Comparison of ENCODE assay signal across 27 cellular contexts in genomic region chr3:41328916-41329315, GRCh38.
DNase-seq lines count a peak whose midpoint lies in the region; ATAC-seq, FAIRE-seq and TF ChIP-seq lines count a peak whose summit lies in the region.
"Had no signal": no experiment of that assay in that cellular context is flagged by ENCODE, and none has a peak within 500 bp of the region (broad histone marks: within the 10 kb centered on the region; RNA-seq: fewer than 3 reads in every experiment).

No MANE protein-coding gene starts in this region.

- H3K4me3 ChIP-seq in astrocyte of the spinal cord (ENCODE audit: low read depth, low read length): no peak overlapping the region
- H3K4me3 ChIP-seq: cardiac muscle cell, GM23338, right lobe of liver had no signal

- DNase-seq in HTR-8/SVneo (ENCODE audit: insufficient read length, low spot score): peak; percentile 22
- peak; percentile 45 for DNase-seq in astrocyte of the spinal cord (ENCODE audit: low read depth, low spot score)
- peak; percentile 21 for DNase-seq in hepatic stellate cell (ENCODE audit: low spot score)
- no peak for DNase-seq in central memory CD4-positive, alpha-beta T cell
- DNase-seq: activated CD4-positive, alpha-beta T cell treated with anti-CD3 and anti-CD28 coated beads for 36 hours; activated CD8-positive, alpha-beta memory T cell treated with anti-CD3 and anti-CD28 coated beads for 24 hours; activated gamma-delta T cell treated with Interleukin-2 at 50 U/mL for 16 hours; activated naive CD8-positive, alpha-beta T cell treated with anti-CD3 and anti-CD28 coated beads, Interleukin-2, amount 50 U/mL, for 24 hours; activated T-cell treated with anti-CD3 and anti-CD28 coated beads, Interleukin-2, amount 50 U/mL, for 1 hour; AML-193; CD8-positive, alpha-beta T cell; hippocampal formation; Kasumi-1; left ventricle myocardium superior; NCI-H187; NCI-H2171 treated with DMSO at 0.1 percent for 48 hours; NCI-H524 treated with DMSO at 0.1 percent for 48 hours; NK-92 treated with Interleukin-12 subunit alpha and Interleukin-12 subunit beta, amount 100 ng/mL, for 24 hours; posterior cingulate gyrus; right lobe of liver; stimulated activated CD4-positive, alpha-beta T cell treated with anti-CD3 and anti-CD28 coated beads, Interleukin-15, amount 100 ng/mL, for 24 hours; T-helper 1 cell had no signal

- TF ChIP-seq CTCF in astrocyte of the spinal cord (IDR thresholded peaks at IDR 0.05; ENCODE audit: low read depth, low read length): no peak

- FAIRE-seq in HTR-8/SVneo (lab: Jason Lieb, UNC): no peak

- ATAC-seq in GM21786 (IDR thresholded peaks at IDR 0.05; ENCODE audit: unreplicated experiment) (no peak), GM21717 (IDR thresholded peaks at IDR 0.05; ENCODE audit: unreplicated experiment) (no peak), HG03045 (IDR thresholded peaks at IDR 0.05; ENCODE audit: unreplicated experiment) (no peak)
- ATAC-seq: activated CD4-positive, alpha-beta T cell treated with anti-CD3 and anti-CD28 coated beads for 36 hours; activated naive CD8-positive, alpha-beta T cell treated with anti-CD3 and anti-CD28 coated beads, Interleukin-2, amount 50 U/mL, for 24 hours; CD8-positive, alpha-beta T cell; GM23338; left ventricle myocardium superior; right lobe of liver had no signal

- in situ Hi-C loops in astrocyte of the spinal cord (cut with HindIII; ENCODE audit: low sequenced_read_pairs): no loop called here
